ENCODE assay signal across 1 cellular context in the genomic region with DNA sequence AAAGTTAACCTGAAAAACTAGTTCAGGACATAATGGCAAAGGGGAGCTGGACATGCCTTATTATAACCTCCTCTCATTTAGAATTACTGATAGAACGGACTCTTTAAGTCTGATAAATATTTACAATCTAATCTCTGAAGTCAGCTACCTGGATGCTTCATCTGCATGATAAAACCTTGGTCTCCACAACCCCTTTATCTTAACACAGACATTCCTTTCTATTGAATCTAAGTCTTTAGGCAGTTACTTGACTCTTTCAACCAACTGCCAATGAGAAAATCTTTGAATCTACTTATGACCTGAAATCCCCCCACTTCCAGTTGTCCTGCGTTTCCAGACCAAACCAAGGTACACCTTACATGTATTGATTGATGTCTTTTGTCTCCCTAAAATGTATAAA.
TF ChIP-seq lines count a peak whose summit lies in the region.

No MANE protein-coding gene starts in this region.

TF ChIP-seq in GM23338, 12 proteins besides CTCF, POLR2A, EP300 and RAD21 (continued from another document):
- TF ChIP-seq, protein P1, sequence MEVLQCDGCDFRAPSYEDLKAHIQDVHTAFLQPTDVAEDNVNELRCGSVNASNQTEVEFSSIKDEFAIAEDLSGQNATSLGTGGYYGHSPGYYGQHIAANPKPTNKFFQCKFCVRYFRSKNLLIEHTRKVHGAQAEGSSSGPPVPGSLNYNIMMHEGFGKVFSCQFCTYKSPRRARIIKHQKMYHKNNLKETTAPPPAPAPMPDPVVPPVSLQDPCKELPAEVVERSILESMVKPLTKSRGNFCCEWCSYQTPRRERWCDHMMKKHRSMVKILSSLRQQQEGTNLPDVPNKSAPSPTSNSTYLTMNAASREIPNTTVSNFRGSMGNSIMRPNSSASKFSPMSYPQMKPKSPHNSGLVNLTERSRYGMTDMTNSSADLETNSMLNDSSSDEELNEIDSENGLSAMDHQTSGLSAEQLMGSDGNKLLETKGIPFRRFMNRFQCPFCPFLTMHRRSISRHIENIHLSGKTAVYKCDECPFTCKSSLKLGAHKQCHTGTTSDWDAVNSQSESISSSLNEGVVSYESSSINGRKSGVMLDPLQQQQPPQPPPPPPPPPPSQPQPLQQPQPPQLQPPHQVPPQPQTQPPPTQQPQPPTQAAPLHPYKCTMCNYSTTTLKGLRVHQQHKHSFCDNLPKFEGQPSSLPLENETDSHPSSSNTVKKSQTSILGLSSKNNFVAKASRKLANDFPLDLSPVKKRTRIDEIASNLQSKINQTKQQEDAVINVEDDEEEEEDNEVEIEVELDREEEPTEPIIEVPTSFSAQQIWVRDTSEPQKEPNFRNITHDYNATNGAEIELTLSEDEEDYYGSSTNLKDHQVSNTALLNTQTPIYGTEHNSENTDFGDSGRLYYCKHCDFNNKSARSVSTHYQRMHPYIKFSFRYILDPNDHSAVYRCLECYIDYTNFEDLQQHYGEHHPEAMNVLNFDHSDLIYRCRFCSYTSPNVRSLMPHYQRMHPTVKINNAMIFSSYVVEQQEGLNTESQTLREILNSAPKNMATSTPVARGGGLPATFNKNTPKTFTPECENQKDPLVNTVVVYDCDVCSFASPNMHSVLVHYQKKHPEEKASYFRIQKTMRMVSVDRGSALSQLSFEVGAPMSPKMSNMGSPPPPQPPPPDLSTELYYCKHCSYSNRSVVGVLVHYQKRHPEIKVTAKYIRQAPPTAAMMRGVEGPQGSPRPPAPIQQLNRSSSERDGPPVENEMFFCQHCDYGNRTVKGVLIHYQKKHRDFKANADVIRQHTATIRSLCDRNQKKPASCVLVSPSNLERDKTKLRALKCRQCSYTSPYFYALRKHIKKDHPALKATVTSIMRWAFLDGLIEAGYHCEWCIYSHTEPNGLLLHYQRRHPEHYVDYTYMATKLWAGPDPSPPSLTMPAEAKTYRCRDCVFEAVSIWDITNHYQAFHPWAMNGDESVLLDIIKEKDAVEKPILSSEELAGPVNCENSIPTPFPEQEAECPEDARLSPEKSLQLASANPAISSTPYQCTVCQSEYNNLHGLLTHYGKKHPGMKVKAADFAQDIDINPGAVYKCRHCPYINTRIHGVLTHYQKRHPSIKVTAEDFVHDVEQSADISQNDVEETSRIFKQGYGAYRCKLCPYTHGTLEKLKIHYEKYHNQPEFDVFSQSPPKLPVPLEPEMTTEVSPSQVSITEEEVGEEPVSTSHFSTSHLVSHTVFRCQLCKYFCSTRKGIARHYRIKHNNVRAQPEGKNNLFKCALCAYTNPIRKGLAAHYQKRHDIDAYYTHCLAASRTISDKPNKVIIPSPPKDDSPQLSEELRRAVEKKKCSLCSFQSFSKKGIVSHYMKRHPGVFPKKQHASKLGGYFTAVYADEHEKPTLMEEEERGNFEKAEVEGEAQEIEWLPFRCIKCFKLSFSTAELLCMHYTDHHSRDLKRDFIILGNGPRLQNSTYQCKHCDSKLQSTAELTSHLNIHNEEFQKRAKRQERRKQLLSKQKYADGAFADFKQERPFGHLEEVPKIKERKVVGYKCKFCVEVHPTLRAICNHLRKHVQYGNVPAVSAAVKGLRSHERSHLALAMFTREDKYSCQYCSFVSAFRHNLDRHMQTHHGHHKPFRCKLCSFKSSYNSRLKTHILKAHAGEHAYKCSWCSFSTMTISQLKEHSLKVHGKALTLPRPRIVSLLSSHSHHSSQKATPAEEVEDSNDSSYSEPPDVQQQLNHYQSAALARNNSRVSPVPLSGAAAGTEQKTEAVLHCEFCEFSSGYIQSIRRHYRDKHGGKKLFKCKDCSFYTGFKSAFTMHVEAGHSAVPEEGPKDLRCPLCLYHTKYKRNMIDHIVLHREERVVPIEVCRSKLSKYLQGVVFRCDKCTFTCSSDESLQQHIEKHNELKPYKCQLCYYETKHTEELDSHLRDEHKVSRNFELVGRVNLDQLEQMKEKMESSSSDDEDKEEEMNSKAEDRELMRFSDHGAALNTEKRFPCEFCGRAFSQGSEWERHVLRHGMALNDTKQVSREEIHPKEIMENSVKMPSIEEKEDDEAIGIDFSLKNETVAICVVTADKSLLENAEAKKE (CRISPR knock-in tag; IDR thresholded peaks at IDR 0.05), result no peak
- TF ChIP-seq, protein P2, sequence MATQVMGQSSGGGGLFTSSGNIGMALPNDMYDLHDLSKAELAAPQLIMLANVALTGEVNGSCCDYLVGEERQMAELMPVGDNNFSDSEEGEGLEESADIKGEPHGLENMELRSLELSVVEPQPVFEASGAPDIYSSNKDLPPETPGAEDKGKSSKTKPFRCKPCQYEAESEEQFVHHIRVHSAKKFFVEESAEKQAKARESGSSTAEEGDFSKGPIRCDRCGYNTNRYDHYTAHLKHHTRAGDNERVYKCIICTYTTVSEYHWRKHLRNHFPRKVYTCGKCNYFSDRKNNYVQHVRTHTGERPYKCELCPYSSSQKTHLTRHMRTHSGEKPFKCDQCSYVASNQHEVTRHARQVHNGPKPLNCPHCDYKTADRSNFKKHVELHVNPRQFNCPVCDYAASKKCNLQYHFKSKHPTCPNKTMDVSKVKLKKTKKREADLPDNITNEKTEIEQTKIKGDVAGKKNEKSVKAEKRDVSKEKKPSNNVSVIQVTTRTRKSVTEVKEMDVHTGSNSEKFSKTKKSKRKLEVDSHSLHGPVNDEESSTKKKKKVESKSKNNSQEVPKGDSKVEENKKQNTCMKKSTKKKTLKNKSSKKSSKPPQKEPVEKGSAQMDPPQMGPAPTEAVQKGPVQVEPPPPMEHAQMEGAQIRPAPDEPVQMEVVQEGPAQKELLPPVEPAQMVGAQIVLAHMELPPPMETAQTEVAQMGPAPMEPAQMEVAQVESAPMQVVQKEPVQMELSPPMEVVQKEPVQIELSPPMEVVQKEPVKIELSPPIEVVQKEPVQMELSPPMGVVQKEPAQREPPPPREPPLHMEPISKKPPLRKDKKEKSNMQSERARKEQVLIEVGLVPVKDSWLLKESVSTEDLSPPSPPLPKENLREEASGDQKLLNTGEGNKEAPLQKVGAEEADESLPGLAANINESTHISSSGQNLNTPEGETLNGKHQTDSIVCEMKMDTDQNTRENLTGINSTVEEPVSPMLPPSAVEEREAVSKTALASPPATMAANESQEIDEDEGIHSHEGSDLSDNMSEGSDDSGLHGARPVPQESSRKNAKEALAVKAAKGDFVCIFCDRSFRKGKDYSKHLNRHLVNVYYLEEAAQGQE (IDR thresholded peaks at IDR 0.05; ENCODE audit: unreplicated experiment), result no peak
